In genomic region chr18:61876899-61877298, GRCh38 we compare ENCODE assay signal across 19 cellular contexts. TPM values are rescaled to one million over a fixed set of nuclear protein-coding genes. Genes with fewer than 3 reads are reported as not detected.
DNase-seq lines count a peak whose midpoint lies in the region; ATAC-seq lines count a peak whose summit lies in the region.
"Had no signal": no experiment of that assay in that cellular context is flagged by ENCODE, and none has a peak within 500 bp of the region (broad histone marks: within the 10 kb centered on the region; RNA-seq: fewer than 3 reads in every experiment).

No MANE protein-coding gene starts in this region.

- no peaks in the 10 kb centered on the region for H3K36me3 ChIP-seq in ectodermal cell (ENCODE audit: control insufficient read depth, insufficient read depth, low read length)
- H3K36me3 ChIP-seq: BE2C had no signal

- peak; percentile 97 for DNase-seq in SK-MEL-5 (ENCODE audit: low read depth, low spot score)
- peak; percentile 95 for DNase-seq in medulla oblongata (ENCODE audit: extremely low spot score)
- DNase-seq in superior temporal gyrus (ENCODE audit: extremely low spot score): peak; percentile 92
- DNase-seq in activated CD4-positive, alpha-beta T cell treated with anti-CD3 and anti-CD28 coated beads, Interleukin-2, amount 50 U/mL, for 48 hours: no peak
- DNase-seq in DMS53 (lab: John Stamatoyannopoulos, UW): no peak
- DNase-seq: BE2C; Calu3; CD4-positive, alpha-beta memory T cell; DMS79; H7; NCI-H1105; NCI-H1694 treated with DMSO at 0.1 percent for 48 hours; NCI-H446 treated with DMSO at 0.1 percent for 48 hours; NCI-H82; PC-3; SJCRH30 had no signal

- peak overlapping the region; percentile 53 for H3K27ac ChIP-seq in ectodermal cell (ENCODE audit: insufficient read depth, low read depth, low read length, poor library complexity, severe bottlenecking)
- H3K27ac ChIP-seq: HL-60, SJCRH30 had no signal

- in situ Hi-C loops in SK-MEL-5 (cut with HindIII; ENCODE audit: low pct_unique_long_range_greater_than_20kb, low sequenced_read_pairs): no loop called here

- H3K9me3 ChIP-seq in ectodermal cell (ENCODE audit: control insufficient read depth, low read length): no peaks in the 10 kb centered on the region
- H3K9me3 ChIP-seq: BE2C, SJCRH30 had no signal

- no peak for ATAC-seq in HG03139 (IDR thresholded peaks at IDR 0.05; ENCODE audit: unreplicated experiment)
- ATAC-seq: PC-3 had no signal

- WGBS in ectodermal cell, 2 experiments: 74 to 80% methylated on average over 4 of the region's 4 CpGs

- no peaks in the 10 kb centered on the region for H3K27me3 ChIP-seq in ectodermal cell (ENCODE audit: control insufficient read depth, insufficient read depth, low read length, poor library complexity, severe bottlenecking)
- H3K27me3 ChIP-seq: BE2C, SJCRH30 had no signal

- no peaks in the 10 kb centered on the region for H3K4me1 ChIP-seq in ectodermal cell (ENCODE audit: control insufficient read depth, insufficient read depth, low read length)
- H3K4me1 ChIP-seq: BE2C, SJCRH30 had no signal

- H3K4me3 ChIP-seq in ectodermal cell (ENCODE audit: insufficient read depth, low read depth, low read length): no peak overlapping the region
- H3K4me3 ChIP-seq: SJCRH30 had no signal

RNA-seq across cellular contexts. Expression of gene RNF152, which starts 15.9 kb away (rescaled TPM):
- 6.6 and 9.6 TPM in 2 replicates for total RNA-seq in SK-MEL-5 (2014; rRNA removed; shearing (Covaris generic))
- 2.7 and 6.5 TPM in 2 replicates for polyA plus RNA-seq in SK-MEL-5 (2015; cell fraction: cytosol; rRNA removed)
- polyA plus RNA-seq in SK-MEL-5 (2015; cell fraction: nucleus; rRNA removed): 3.7 and 4.8 TPM in 2 replicates
- 9.0 TPM for polyA plus RNA-seq in ectodermal cell (2013, experiment 1 of 4)
- 6.7 TPM for polyA plus RNA-seq in ectodermal cell (2013, experiment 2 of 4)
- 5.6 TPM for polyA plus RNA-seq in ectodermal cell (2013, experiment 3 of 4)
- polyA plus RNA-seq in ectodermal cell (2013, experiment 4 of 4): 4.2 TPM
- polyA plus RNA-seq: CD4-positive, alpha-beta memory T cell had no signal

Comparison
In these comparisons a context has a peak if more than half of its experiments do, and no peak if none do; other contexts are left out.
1. DNase-seq: peak in SK-MEL-5 (single experiment), medulla oblongata (single experiment) and superior temporal gyrus (single experiment); none in activated CD4-positive, alpha-beta T cell treated with anti-CD3 and anti-CD28 coated beads, Interleukin-2, amount 50 U/mL, for 48 hours (0 of 2) and DMS53 (single experiment).